In genomic region chr12:68237068-68237467, GRCh38 we compare ENCODE assay signal across 9 cellular contexts. TPM values are rescaled to one million over a fixed set of nuclear protein-coding genes. Genes with fewer than 3 reads are reported as not detected.
DNase-seq lines count a peak whose midpoint lies in the region; ATAC-seq, FAIRE-seq and TF ChIP-seq lines count a peak whose summit lies in the region.
"Had no signal": no experiment of that assay in that cellular context is flagged by ENCODE, and none has a peak within 500 bp of the region (broad histone marks: within the 10 kb centered on the region; RNA-seq: fewer than 3 reads in every experiment).

No MANE protein-coding gene starts in this region.

- H3K4me2 ChIP-seq in OCI-LY1 (ENCODE audit: low read length) (peak overlapping the region; percentile 68), smooth muscle cell (peak overlapping the region; percentile 14)

- H3K27me3 ChIP-seq in OCI-LY1 (ENCODE audit: insufficient read depth, low read length): no peaks in the 10 kb centered on the region
- H3K27me3 ChIP-seq in endocrine pancreas (ENCODE audit: control insufficient read depth, insufficient read depth, low read length): no peaks in the 10 kb centered on the region
- peaks cover 14% of the 10 kb centered on the region for H3K27me3 ChIP-seq in smooth muscle cell (ENCODE audit: low read depth)

- H3K9ac ChIP-seq in OCI-LY1 (ENCODE audit: low read length): peak overlapping the region; percentile 8; the same call in 1 of the 2 replicates
- no peak overlapping the region for H3K9ac ChIP-seq in endocrine pancreas (ENCODE audit: control insufficient read depth, insufficient read depth, low read length)
- H3K9ac ChIP-seq in smooth muscle cell (ENCODE audit: low read depth): no peak overlapping the region

- WGBS in smooth muscle cell (ENCODE audit: low lambda C conversion rate): 60% methylated on average over 2 of the region's 2 CpGs

- FAIRE-seq in D721Med (lab: Jason Lieb, UNC): no peak

- TF ChIP-seq CTCF in OCI-LY1 (IDR thresholded peaks at IDR 0.05; ENCODE audit: low read length) (peak; percentile 34; the same call in 1 of the 2 replicates), smooth muscle cell (IDR thresholded peaks at IDR 0.05; ENCODE audit: borderline replicate concordance, insufficient read depth, poor library complexity, severe bottlenecking) (peak; percentile 13), D721Med (IDR thresholded peaks at IDR 0.05; ENCODE audit: insufficient read depth, missing control alignments) (no peak)

- no peak overlapping the region for H3K27ac ChIP-seq in OCI-LY1 (ENCODE audit: low read depth, low read length, poor library complexity, severe bottlenecking)
- no peak overlapping the region for H3K27ac ChIP-seq in smooth muscle cell (ENCODE audit: low read depth)

- H3K4me1 ChIP-seq in OCI-LY1 (ENCODE audit: insufficient read depth, low read length, severe bottlenecking) (peaks cover 28% of the 10 kb centered on the region), endocrine pancreas (ENCODE audit: control insufficient read depth, insufficient read depth, low read length) (no peaks in the 10 kb centered on the region), smooth muscle cell (ENCODE audit: low read depth) (peaks cover 15% of the 10 kb centered on the region)

- H3K9me3 ChIP-seq in OCI-LY1 (ENCODE audit: low read length): no peaks in the 10 kb centered on the region
- H3K9me3 ChIP-seq in endocrine pancreas (ENCODE audit: control insufficient read depth, low read length): no peaks in the 10 kb centered on the region
- no peaks in the 10 kb centered on the region for H3K9me3 ChIP-seq in smooth muscle cell (replicated peaks; ENCODE audit: low read depth)

- DNase-seq in NCI-H748 treated with DMSO at 0.1 percent for 48 hours (lab: John Stamatoyannopoulos, UW) (peak; percentile 17), NCI-H748 (lab: John Stamatoyannopoulos, UW; ENCODE audit: unreplicated experiment) (no peak), smooth muscle cell (lab: John Stamatoyannopoulos, UW; ENCODE audit: unreplicated experiment) (no peak), NK-92 (lab: John Stamatoyannopoulos, UW; ENCODE audit: unreplicated experiment) (no peak), D721Med (ENCODE audit: insufficient read length, low spot score) (no peak)
- DNase-seq: nephron progenitor cell had no signal

- H3K36me3 ChIP-seq in OCI-LY1 (ENCODE audit: insufficient read depth, low read length) (no peaks in the 10 kb centered on the region), endocrine pancreas (ENCODE audit: control insufficient read depth, insufficient read depth, low read length) (no peaks in the 10 kb centered on the region), smooth muscle cell (ENCODE audit: low read depth) (no peaks in the 10 kb centered on the region)

- ATAC-seq in HG02763 (IDR thresholded peaks at IDR 0.05; ENCODE audit: unreplicated experiment): no peak

- peak overlapping the region; percentile 48 for H3K4me3 ChIP-seq in OCI-LY1 (ENCODE audit: low read depth, low read length, poor library complexity, severe bottlenecking)
- peak overlapping the region; percentile 60 for H3K4me3 ChIP-seq in endocrine pancreas (ENCODE audit: control insufficient read depth, insufficient read depth, low read length)
- no peak overlapping the region for H3K4me3 ChIP-seq in smooth muscle cell

- H2AFZ ChIP-seq in OCI-LY1 (ENCODE audit: low read length) (peak overlapping the region; percentile 56), smooth muscle cell (ENCODE audit: low read depth) (no peak overlapping the region)

- no peaks in the 10 kb centered on the region for H3F3A ChIP-seq in OCI-LY1 (ENCODE audit: insufficient read depth, low read length)
- peaks cover 11% of the 10 kb centered on the region for H3F3A ChIP-seq in smooth muscle cell (ENCODE audit: low read depth)

- H3K79me2 ChIP-seq in OCI-LY1 (ENCODE audit: insufficient read depth, low read length): no peaks in the 10 kb centered on the region
- no peaks in the 10 kb centered on the region for H3K79me2 ChIP-seq in smooth muscle cell (ENCODE audit: low read depth)

- H3K9me2 ChIP-seq in OCI-LY1 (ENCODE audit: low read depth, low read length): no peaks in the 10 kb centered on the region

- no peaks in the 10 kb centered on the region for H4K20me1 ChIP-seq in OCI-LY1 (ENCODE audit: insufficient read depth, low read length)
- no peaks in the 10 kb centered on the region for H4K20me1 ChIP-seq in smooth muscle cell (ENCODE audit: low read depth)

RNA-seq across cellular contexts. Expression of gene IL26, which starts 11.5 kb away (rescaled TPM):
- not detected in 2 replicates for total RNA-seq in smooth muscle cell
- not detected in 2 replicates for polyA plus RNA-seq in smooth muscle cell

RNA-seq across cellular contexts. Expression of gene IL22, which starts 16.3 kb away (rescaled TPM):
- not detected in 2 replicates for total RNA-seq in smooth muscle cell
- not detected in 2 replicates for polyA plus RNA-seq in smooth muscle cell
